In the genomic region with DNA sequence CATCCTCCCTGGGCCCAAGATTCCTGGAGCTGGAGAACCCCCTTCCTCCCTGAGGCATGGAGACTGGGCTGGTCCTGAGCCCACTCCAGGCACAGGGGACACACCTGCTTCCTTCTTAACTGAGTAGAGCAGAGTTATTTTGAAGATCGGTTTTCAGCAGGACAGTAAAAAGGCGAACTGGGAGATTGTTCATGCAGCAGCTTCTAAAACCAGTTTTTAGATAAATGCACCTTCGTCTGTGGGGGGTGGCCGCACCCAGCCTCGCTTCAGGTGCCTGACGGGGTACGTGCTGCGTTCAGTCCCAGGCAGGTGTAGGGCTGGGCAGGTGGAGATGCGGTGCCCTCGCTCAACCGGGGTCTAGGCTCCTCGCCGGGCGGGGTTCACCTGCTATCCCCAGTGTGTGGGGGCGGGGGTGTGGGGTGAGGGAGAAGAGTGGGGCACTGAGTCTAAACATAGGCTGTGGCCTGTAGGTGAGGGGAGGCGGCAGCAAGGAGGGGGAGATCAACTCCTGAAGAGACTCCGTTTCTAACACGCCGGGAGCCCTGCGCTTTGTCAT, we compare ENCODE assay signal across 18 cellular contexts.
DNase-seq lines count a peak whose midpoint lies in the region; ATAC-seq, FAIRE-seq and TF ChIP-seq lines count a peak whose summit lies in the region.
"Had no signal": no experiment of that assay in that cellular context is flagged by ENCODE, and none has a peak within 500 bp of the region (broad histone marks: within the 10 kb centered on the region; RNA-seq: fewer than 3 reads in every experiment).

No MANE protein-coding gene starts in this region.

- ATAC-seq in GM21529 (IDR thresholded peaks at IDR 0.05; ENCODE audit: unreplicated experiment), result peak; percentile 58
- ATAC-seq in K562, result no peak
- ATAC-seq in GM18520 (IDR thresholded peaks at IDR 0.05; ENCODE audit: unreplicated experiment), result no peak
- ATAC-seq in HG03045 (IDR thresholded peaks at IDR 0.05; ENCODE audit: unreplicated experiment), result no peak

- H3K4me3 Mint-ChIP-seq in neural crest cell, result no peak overlapping the region
- H3K4me3 Mint-ChIP-seq: CD4-positive, alpha-beta memory T cell had no signal

- no peak for TF ChIP-seq EP300 in K562 (IDR thresholded peaks at IDR 0.05; ENCODE audit: low read length)

- H3K27me3 ChIP-seq in Karpas-422 (ENCODE audit: low read length), result no peaks in the 10 kb centered on the region
- H3K27me3 ChIP-seq in K562 (ENCODE audit: control insufficient read depth in 2 of 2, insufficient read depth in 2 of 2, low read length in 2 of 2), result peaks cover 65 to 77% of the 10 kb centered on the region in 2 experiments

- no peaks in the 10 kb centered on the region for H3K9me3 Mint-ChIP-seq in neural crest cell
- H3K9me3 Mint-ChIP-seq: CD4-positive, alpha-beta memory T cell had no signal

- H3K9ac ChIP-seq in Karpas-422 (ENCODE audit: low read length) (no peak overlapping the region), K562 (ENCODE audit: insufficient read depth in 1 of 2, low read depth in 2 of 2, low read length in 2 of 2) (no peak overlapping the region)

- no peaks in the 10 kb centered on the region for H3K9me1 ChIP-seq in K562 (ENCODE audit: control insufficient read depth, insufficient read depth, low read length)

- peak overlapping the region; percentile 27 for H3K27ac Mint-ChIP-seq in neural crest cell (ENCODE audit: unreplicated experiment)
- H3K27ac Mint-ChIP-seq: CD4-positive, alpha-beta memory T cell had no signal

- H3K4me2 ChIP-seq in Karpas-422 (ENCODE audit: low read depth, low read length, poor library complexity, severe bottlenecking), result peak overlapping the region; percentile 35
- H3K4me2 ChIP-seq in K562 (ENCODE audit: insufficient read depth, low read length), result no peak overlapping the region

- no peak for TF ChIP-seq CTCF in K562 (IDR thresholded peaks at IDR 0.05 in 2 of 3, conservative IDR thresholded peaks at IDR 0.05 in 1 of 3; ENCODE audit: insufficient read depth in 2 of 3, low read depth in 1 of 3, low read length in 3 of 3)
- TF ChIP-seq CTCF in neural crest cell (conservative IDR thresholded peaks at IDR 0.05), result no peak
- TF ChIP-seq CTCF in GM13977 (IDR thresholded peaks at IDR 0.05; ENCODE audit: extremely low read depth, insufficient read depth, missing control alignments), result no peak

- CTCF ChIA-PET in K562 (lab: Yijun Ruan, JAX; ENCODE audit: low intra/inter-chr PET ratio), result no interaction called here

- no peaks in the 10 kb centered on the region for H3K36me3 Mint-ChIP-seq in neural crest cell (ENCODE audit: low read depth)
- H3K36me3 Mint-ChIP-seq: CD4-positive, alpha-beta memory T cell had no signal

- TF ChIP-seq POLR2A in K562 (conservative IDR thresholded peaks at IDR 0.05), result no peak

- no peaks in the 10 kb centered on the region for H3K9me3 ChIP-seq in Karpas-422 (ENCODE audit: low read length)
- H3K9me3 ChIP-seq in K562 (replicated peaks; ENCODE audit: control insufficient read depth, insufficient read depth, low read depth, low read length), result no peaks in the 10 kb centered on the region
- H3K9me3 ChIP-seq: Caco-2 had no signal

- intact Hi-C loops in K562 (cut with micrococcal nuclease), result no loop called here

- H4K20me1 ChIP-seq in Karpas-422 (ENCODE audit: insufficient read depth, low read depth, low read length), result no peaks in the 10 kb centered on the region
- H4K20me1 ChIP-seq in K562 (replicated peaks; ENCODE audit: control insufficient read depth, insufficient read depth, low read length), result peaks cover 22% of the 10 kb centered on the region; the same call in 1 of the 2 replicates

- no peak for TF ChIP-seq RAD21 in K562 (CRISPR knock-in tag; conservative IDR thresholded peaks at IDR 0.05 in 1 of 2, IDR thresholded peaks at IDR 0.05 in 1 of 2)

- H3K4me1 ChIP-seq in Karpas-422 (ENCODE audit: low read length) (peaks cover 13% of the 10 kb centered on the region), K562 (replicated peaks in 1 of 2; ENCODE audit: control insufficient read depth in 2 of 2, insufficient read depth in 2 of 2, low read length in 2 of 2) (peaks cover 0 to 17% of the 10 kb centered on the region in 2 experiments; a peak in 2 of 5 replicates)
- H3K4me1 ChIP-seq: Caco-2 had no signal

- no peaks in the 10 kb centered on the region for H3K27me3 Mint-ChIP-seq in neural crest cell (ENCODE audit: low read depth)
- H3K27me3 Mint-ChIP-seq: CD4-positive, alpha-beta memory T cell had no signal

- H3K27ac ChIP-seq in Karpas-422 (ENCODE audit: low read length) (no peak overlapping the region), K562 (ENCODE audit: extremely low read depth, low read depth, low read length) (no peak overlapping the region)

- no peak overlapping the region for H3K4me3 ChIP-seq in Karpas-422 (ENCODE audit: low read length)
- H3K4me3 ChIP-seq in K562, result no peak overlapping the region

- POLR2A ChIA-PET in K562 (lab: Yijun Ruan, JAX), result no interaction called here

- H3K79me2 ChIP-seq in Karpas-422 (ENCODE audit: low read length) (no peaks in the 10 kb centered on the region), K562 (ENCODE audit: control insufficient read depth, insufficient read depth, low read length) (no peaks in the 10 kb centered on the region)

- no peak overlapping the region for H2AFZ ChIP-seq in Karpas-422 (ENCODE audit: low read length)
- H2AFZ ChIP-seq in K562 (ENCODE audit: low read depth, low read length), result no peak overlapping the region

- no peaks in the 10 kb centered on the region for H3K36me3 ChIP-seq in Karpas-422 (ENCODE audit: insufficient read depth, low read length)
- no peaks in the 10 kb centered on the region for H3K36me3 ChIP-seq in K562 (ENCODE audit: control insufficient read depth, insufficient read depth, low read length)

- 12% methylated on average over 12 of the region's 20 CpGs for WGBS in K562 (ENCODE audit: insufficient coverage, low coverage, missing lambda C conversion rate)

- FAIRE-seq in K562 (lab: Jason Lieb, UNC), result no peak
- FAIRE-seq: G401.6, GM12892 had no signal

- H3K4me1 Mint-ChIP-seq in neural crest cell, result peaks cover 10% of the 10 kb centered on the region

- no peak for DNase-seq in Karpas-422
- no peak for DNase-seq in K562 (ENCODE audit: extremely low read depth in 1 of 4, low spot score in 3 of 4)
- DNase-seq in neural crest cell (ENCODE audit: low read depth, low spot score), result no peak
- no peak for DNase-seq in GM13977 (ENCODE audit: low spot score)
- DNase-seq in dermis blood vessel endothelial cell, result no peak
- DNase-seq: C1 segment of cervical spinal cord; Caco-2; CD4-positive, alpha-beta memory T cell; DMS153; DND-41; GOT3; H7; HCEC 1CT had no signal

- BruUV-seq in K562 (replicated peaks; lab: Mats Ljungman, UMichigan), result no TSS peak

- no peaks in the 10 kb centered on the region for H3K9me2 ChIP-seq in Karpas-422 (replicated peaks; ENCODE audit: insufficient read depth, low read length)

- in situ Hi-C loops in K562 (cut with MboI), result no loop called here
- in situ Hi-C loops in GM13977 (cut with MboI; ENCODE audit: low pct_unique_long_range_greater_than_20kb, low sequenced_read_pairs, unreplicated experiment), result no loop called here

TF ChIP-seq in K562, 482 proteins besides CTCF, POLR2A, EP300 and RAD21:
- TF ChIP-seq GTF2A2 (tag; IDR thresholded peaks at IDR 0.05), result no peak
- peak; percentile 50; the same call in 1 of the 2 replicates for TF ChIP-seq SPI1 (IDR thresholded peaks at IDR 0.05; ENCODE audit: borderline replicate concordance, low read depth, low read length)
TF ChIP-seq in K562: peak in this region for 1.
